1 cellular context compared by ENCODE assay signal in genomic region chr20:15600565-15600964, GRCh38.
TF ChIP-seq lines count a peak whose summit lies in the region.

No MANE protein-coding gene starts in this region.

TF ChIP-seq in HepG2, 621 proteins besides CTCF, POLR2A, EP300 and RAD21 (continued from another document):
- TF ChIP-seq MAFK (conservative IDR thresholded peaks at IDR 0.05 in 1 of 2, IDR thresholded peaks at IDR 0.05 in 1 of 2; ENCODE audit: low read length in 2 of 2) (peak; percentile 61 to 87), MAFF (IDR thresholded peaks at IDR 0.05; ENCODE audit: low read depth, low read length) (peak; percentile 78), STAT5B (CRISPR knock-in tag; IDR thresholded peaks at IDR 0.05) (no peak), ZFP41 (CRISPR knock-in tag; IDR thresholded peaks at IDR 0.05; ENCODE audit: borderline replicate concordance) (no peak), ZNF121 (CRISPR knock-in tag; IDR thresholded peaks at IDR 0.05) (no peak)
TF ChIP-seq in HepG2: peak in this region for 2.
